In the genomic region with DNA sequence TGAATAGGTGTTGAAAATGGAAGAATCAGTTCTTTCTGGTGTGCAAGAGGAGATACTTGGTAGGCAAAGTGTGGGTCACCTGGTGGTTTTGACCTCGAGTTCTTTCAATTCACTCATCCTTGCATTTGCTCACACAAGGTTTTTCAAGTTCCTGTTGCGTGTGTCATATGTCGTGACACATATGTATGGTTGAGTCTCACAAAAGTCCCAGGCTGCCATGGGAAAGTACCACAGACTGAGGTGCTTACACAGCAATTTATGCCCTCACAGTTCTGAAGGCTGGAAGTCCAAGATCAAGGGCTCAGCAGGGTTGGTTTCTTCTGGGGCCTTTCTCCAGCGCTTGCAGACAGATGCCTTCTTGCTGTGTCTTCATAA, we compare ENCODE assay signal across 11 cellular contexts.
DNase-seq lines count a peak whose midpoint lies in the region; ATAC-seq and TF ChIP-seq lines count a peak whose summit lies in the region.
"Had no signal": no experiment of that assay in that cellular context is flagged by ENCODE, and none has a peak within 500 bp of the region (broad histone marks: within the 10 kb centered on the region; RNA-seq: fewer than 3 reads in every experiment).

No MANE protein-coding gene starts in this region.

- H3K9me3 Mint-ChIP-seq in activated CD4-positive, alpha-beta memory T cell treated with anti-CD3 and anti-CD28 coated beads, Interleukin-2, amount 10 ng/mL, durations not matched to agents 7 days and 5 days: no peaks in the 10 kb centered on the region
- no peaks in the 10 kb centered on the region for H3K9me3 Mint-ChIP-seq in natural killer cell

- TF ChIP-seq CTCF in natural killer cell (IDR thresholded peaks at IDR 0.05) (no peak), RWPE1 (conservative IDR thresholded peaks at IDR 0.05; ENCODE audit: low read depth) (no peak)

- POLR2A ChIA-PET in activated CD4-positive, alpha-beta memory T cell treated with anti-CD3 and anti-CD28 coated beads, Interleukin-2, amount 10 ng/mL, durations not matched to agents 7 days and 5 days (lab: Charles Lee): interaction anchor here (1.0 kb wide), 1 partner anchor 9 kb away, joined by 3 read pairs; no protein-coding TSS in a partner anchor
- POLR2A ChIA-PET in RWPE1 (lab: Yijun Ruan, JAX; ENCODE audit: low non-redundant PET): no interaction called here

- CTCF ChIA-PET in activated CD4-positive, alpha-beta memory T cell treated with anti-CD3 and anti-CD28 coated beads, Interleukin-2, amount 10 ng/mL, durations not matched to agents 7 days and 5 days (lab: Charles Lee): interaction anchor here (1.0 kb wide), 1 partner anchor 11 kb away, joined by 3 read pairs; no protein-coding TSS in a partner anchor
- CTCF ChIA-PET in RWPE1 (lab: Yijun Ruan, JAX): no interaction called here

- DNase-seq in activated CD4-positive, alpha-beta memory T cell treated with anti-CD3 and anti-CD28 coated beads, Interleukin-2, amount 10 ng/mL, durations not matched to agents 7 days and 5 days: no peak
- DNase-seq in natural killer cell: no peak
- no peak for DNase-seq in RWPE1 (ENCODE audit: low spot score)
- DNase-seq in retina: no peak
- DNase-seq in cardiac septum (ENCODE audit: low spot score): no peak
- DNase-seq: DND-41, foreskin fibroblast, small intestine had no signal

- H3K4me3 Mint-ChIP-seq in activated CD4-positive, alpha-beta memory T cell treated with anti-CD3 and anti-CD28 coated beads, Interleukin-2, amount 10 ng/mL, durations not matched to agents 7 days and 5 days: no peak overlapping the region
- H3K4me3 Mint-ChIP-seq in natural killer cell: peak overlapping the region; percentile 14

- H3K27ac ChIP-seq in RWPE1: no peak overlapping the region
- H3K27ac ChIP-seq: breast epithelium had no signal

- peak overlapping the region; percentile 50 for H3K27ac Mint-ChIP-seq in activated CD4-positive, alpha-beta memory T cell treated with anti-CD3 and anti-CD28 coated beads, Interleukin-2, amount 10 ng/mL, durations not matched to agents 7 days and 5 days
- peak overlapping the region; percentile 19 to 80 for H3K27ac Mint-ChIP-seq in natural killer cell

- H3K36me3 Mint-ChIP-seq in activated CD4-positive, alpha-beta memory T cell treated with anti-CD3 and anti-CD28 coated beads, Interleukin-2, amount 10 ng/mL, durations not matched to agents 7 days and 5 days (ENCODE audit: low read depth): peaks cover 42% of the 10 kb centered on the region
- no peaks in the 10 kb centered on the region for H3K36me3 Mint-ChIP-seq in natural killer cell

- peak; percentile 52 for ATAC-seq in GM18867 (IDR thresholded peaks at IDR 0.05; ENCODE audit: unreplicated experiment)
- ATAC-seq in HG02678 (IDR thresholded peaks at IDR 0.05; ENCODE audit: unreplicated experiment): peak; percentile 43
- ATAC-seq in natural killer cell: peak; percentile 42 to 79 (median 78)

- intact Hi-C loops in natural killer cell (cut with micrococcal nuclease): no loop called here
- intact Hi-C loops in cardiac septum (cut with DNase I): no loop called here

- no peaks in the 10 kb centered on the region for H3K27me3 Mint-ChIP-seq in activated CD4-positive, alpha-beta memory T cell treated with anti-CD3 and anti-CD28 coated beads, Interleukin-2, amount 10 ng/mL, durations not matched to agents 7 days and 5 days
- H3K27me3 Mint-ChIP-seq in natural killer cell (ENCODE audit: low read depth in 2 of 2): no peaks in the 10 kb centered on the region

- peaks cover 70% of the 10 kb centered on the region for H3K4me1 Mint-ChIP-seq in activated CD4-positive, alpha-beta memory T cell treated with anti-CD3 and anti-CD28 coated beads, Interleukin-2, amount 10 ng/mL, durations not matched to agents 7 days and 5 days
- peaks cover 66 to 75% of the 10 kb centered on the region in 2 donors for H3K4me1 Mint-ChIP-seq in natural killer cell
